ENCODE assay signal across 7 cellular contexts in genomic region chr19:39332738-39333137, GRCh38. TPM values are rescaled to one million over a fixed set of nuclear protein-coding genes. Genes with fewer than 3 reads are reported as not detected.
"Had no signal": no experiment of that assay in that cellular context is flagged by ENCODE, and none has a peak within 500 bp of the region (broad histone marks: within the 10 kb centered on the region; RNA-seq: fewer than 3 reads in every experiment).

No MANE protein-coding gene starts in this region.

RNA-seq across cellular contexts. Expression of gene IFNL1, which starts 36.5 kb away (rescaled TPM):
- total RNA-seq: cerebellum, dermis microvascular lymphatic vessel endothelial cell, liver, mesenteric fat pad, SJCRH30, urinary bladder had no signal
- polyA plus RNA-seq: esophagus, liver, urinary bladder had no signal
